27 cellular contexts compared by ENCODE assay signal in genomic region chr12:51714666-51715065, GRCh38.
DNase-seq lines count a peak whose midpoint lies in the region; ATAC-seq and TF ChIP-seq lines count a peak whose summit lies in the region.
"Had no signal": no experiment of that assay in that cellular context is flagged by ENCODE, and none has a peak within 500 bp of the region (broad histone marks: within the 10 kb centered on the region; RNA-seq: fewer than 3 reads in every experiment).

No MANE protein-coding gene starts in this region.

- peak overlapping the region; percentile 67 for H3K27ac ChIP-seq in osteoblast (ENCODE audit: low read depth, low read length)
- H3K27ac ChIP-seq: colonic mucosa, esophagus muscularis mucosa, spleen, transverse colon had no signal

- no peaks in the 10 kb centered on the region for H4K20me1 ChIP-seq in osteoblast (ENCODE audit: insufficient read depth, low read length)

- H3K27me3 ChIP-seq in adipocyte (replicated peaks; ENCODE audit: control insufficient read depth, insufficient read depth, low read length) = no peaks in the 10 kb centered on the region
- no peaks in the 10 kb centered on the region for H3K27me3 ChIP-seq in osteoblast (ENCODE audit: insufficient read depth, low read length)
- H3K27me3 ChIP-seq: colonic mucosa, spleen, transverse colon had no signal

- H3K4me1 ChIP-seq in adipocyte (ENCODE audit: control insufficient read depth, insufficient read depth, low read length) (peaks cover 14% of the 10 kb centered on the region), osteoblast (ENCODE audit: insufficient read depth, low read length) (peaks cover 18% of the 10 kb centered on the region)
- H3K4me1 ChIP-seq: colonic mucosa, esophagus muscularis mucosa, spleen, transverse colon had no signal

- ATAC-seq in activated CD4-positive, CD25-positive, alpha-beta regulatory T cell treated with anti-CD3 and anti-CD28 coated beads, Interleukin-2, amount 50 U/mL, for 24 hours = no peak
- ATAC-seq: effector memory CD8-positive, alpha-beta T cell; HepG2; left cardiac atrium; WTC11 had no signal

- no peak overlapping the region for H3K9ac ChIP-seq in adipocyte (ENCODE audit: low read length)

- no peak overlapping the region for H3K4me3 ChIP-seq in AG10803 (ENCODE audit: low read length)
- no peak overlapping the region for H3K4me3 ChIP-seq in adipocyte (ENCODE audit: low read length)
- no peak overlapping the region for H3K4me3 ChIP-seq in osteoblast (ENCODE audit: insufficient read depth, low read length)
- H3K4me3 ChIP-seq: colonic mucosa, esophagus muscularis mucosa, spleen, transverse colon had no signal

- TF ChIP-seq CTCF in AG10803 (conservative IDR thresholded peaks at IDR 0.05; ENCODE audit: low read length) (no peak), osteoblast (IDR thresholded peaks at IDR 0.05; ENCODE audit: extremely low read depth, low read depth, low read length) (no peak)

- H3K9me3 ChIP-seq in adipocyte (ENCODE audit: control insufficient read depth, low read length) (no peaks in the 10 kb centered on the region), osteoblast (ENCODE audit: low read depth, low read length) (no peaks in the 10 kb centered on the region)
- H3K9me3 ChIP-seq: colonic mucosa, esophagus muscularis mucosa, spleen, transverse colon had no signal

- no peak overlapping the region for H2AFZ ChIP-seq in osteoblast (ENCODE audit: low read length)

- DNase-seq in AG10803 (ENCODE audit: low read depth) (peak; percentile 73), HS-27A (ENCODE audit: low read depth) (peak; percentile 27), adipocyte (ENCODE audit: low read depth) (peak; percentile 17), osteoblast (ENCODE audit: insufficient read length, low spot score, missing footprints) (peak; percentile 93), GDM1 (lab: John Stamatoyannopoulos, UW) (no peak), NCI-H146 (lab: John Stamatoyannopoulos, UW) (no peak)
- DNase-seq in activated CD4-positive, alpha-beta T cell treated with anti-CD3 and anti-CD28 coated beads, Interleukin-2, amount 50 U/mL, for 4 hours = no peak
- DNase-seq: activated CD4-positive, alpha-beta memory T cell treated with anti-CD3 and anti-CD28 coated beads, Interleukin-2, amount 10 ng/mL, durations not matched to agents 7 days and 5 days; activated gamma-delta T cell; activated T-cell treated with anti-CD3 and anti-CD28 coated beads for 4 hours; amniotic stem cell; CD8-positive, alpha-beta memory T cell; colonic mucosa; DMS53; effector memory CD8-positive, alpha-beta T cell; left cardiac atrium; naive B cell; NCI-H1105 treated with DMSO at 0.1 percent for 48 hours; NCI-H524 treated with DMSO at 0.1 percent for 48 hours; nucleus accumbens; spleen; T-helper 9 cell; transverse colon had no signal

- peaks cover 2% of the 10 kb centered on the region for H3K36me3 ChIP-seq in adipocyte (ENCODE audit: control insufficient read depth, insufficient read depth, low read length, severe bottlenecking)
- peaks cover 4% of the 10 kb centered on the region for H3K36me3 ChIP-seq in osteoblast (ENCODE audit: insufficient read depth, low read length)
- H3K36me3 ChIP-seq: colonic mucosa, esophagus muscularis mucosa, spleen, transverse colon had no signal

- peak overlapping the region; percentile 22 for H3K4me2 ChIP-seq in osteoblast (ENCODE audit: insufficient read depth, low read length)

- no peaks in the 10 kb centered on the region for H3K79me2 ChIP-seq in osteoblast (ENCODE audit: insufficient read depth, low read length)

Comparison
In these comparisons a context has a peak if more than half of its experiments do, and no peak if none do; other contexts are left out.
1. DNase-seq: peak in AG10803 (single experiment), HS-27A (single experiment), adipocyte (single experiment) and osteoblast (single experiment); none in GDM1 (single experiment), activated CD4-positive, alpha-beta T cell treated with anti-CD3 and anti-CD28 coated beads, Interleukin-2, amount 50 U/mL, for 4 hours (0 of 2) and NCI-H146 (single experiment).